In the genomic region with DNA sequence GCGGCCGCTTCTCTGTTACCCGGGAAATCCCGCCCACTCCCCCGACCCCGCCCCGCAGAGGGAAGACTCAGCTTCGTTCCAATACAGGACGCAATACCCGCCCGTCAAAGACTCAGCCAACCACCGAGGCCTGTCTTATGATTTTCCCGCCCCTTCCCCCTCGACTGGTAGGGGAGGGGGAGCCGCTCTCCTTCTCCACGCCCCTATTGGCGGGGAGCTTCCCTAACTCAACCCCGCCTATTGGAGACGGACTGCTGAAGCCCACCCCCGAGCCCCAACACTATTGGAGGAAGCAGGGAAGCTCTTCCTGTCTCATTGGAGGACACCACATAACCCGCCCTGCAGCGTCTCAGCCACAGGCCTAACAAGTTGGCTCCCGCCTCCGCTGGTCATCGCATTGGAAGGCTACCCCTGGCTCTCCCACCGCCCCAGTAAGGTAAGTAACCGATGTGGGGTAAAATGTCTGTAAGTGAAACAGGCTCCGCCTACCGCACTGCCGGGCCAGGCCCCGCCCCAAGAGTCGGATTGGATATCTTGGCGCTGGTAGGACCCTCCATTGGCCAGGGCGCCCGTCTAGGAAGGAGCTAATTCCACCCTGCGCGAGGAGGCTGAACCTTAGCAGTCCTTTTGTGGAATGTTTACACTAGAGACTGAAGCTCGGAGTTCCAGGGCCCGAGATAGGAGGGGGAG, we compare ENCODE assay signal across 8 cellular contexts. TPM values are rescaled to one million over a fixed set of nuclear protein-coding genes. Genes with fewer than 3 reads are reported as not detected.
DNase-seq lines count a peak whose midpoint lies in the region; ATAC-seq and TF ChIP-seq lines count a peak whose summit lies in the region.

A gene (minus strand): TSS at position 17 of the 690 bp plus-strand sequence. CDS start 21,315 bp downstream, outside the sequence.

- ATAC-seq in GM18868 (IDR thresholded peaks at IDR 0.05; ENCODE audit: unreplicated experiment) = peak; percentile 43
- ATAC-seq in HG03135 (IDR thresholded peaks at IDR 0.05; ENCODE audit: unreplicated experiment) = peak; percentile 41

- no peaks in the 10 kb centered on the region for H3K27me3 ChIP-seq in breast epithelium
- no peaks in the 10 kb centered on the region for H3K27me3 ChIP-seq in skeletal muscle tissue (ENCODE audit: control insufficient read depth in 3 of 3, insufficient read depth in 3 of 3, low read length in 3 of 3)

- H3K27ac ChIP-seq in VCaP (peak within 1 kb of the TSS; percentile 99), breast epithelium (peak within 1 kb of the TSS; percentile 98 to 99), skeletal muscle tissue (ENCODE audit: low read depth, low read length) (peak within 1 kb of the TSS; percentile 99)

- TF ChIP-seq CTCF in VCaP (conservative IDR thresholded peaks at IDR 0.05) = no peak
- no peak for TF ChIP-seq CTCF in breast epithelium (IDR thresholded peaks at IDR 0.05)

- H3K4me1 ChIP-seq in breast epithelium (no peaks in the 10 kb centered on the region), skeletal muscle tissue (ENCODE audit: control insufficient read depth in 3 of 3, insufficient read depth in 3 of 3, low read length in 3 of 3) (peaks cover 27 to 50% (median 41%) of the 10 kb centered on the region in 3 donors)

- H3K4me3 ChIP-seq in breast epithelium (peak within 1 kb of the TSS; percentile 78 to 94 (median 89)), iPS-18c (ENCODE audit: insufficient read depth, low read depth, low read length) (peak within 1 kb of the TSS; percentile 91), skeletal muscle tissue (ENCODE audit: low read length in 3 of 3) (peak within 1 kb of the TSS; percentile 93 to 97 (median 96))

- peak; percentile 50 for TF ChIP-seq POLR2A in breast epithelium (IDR thresholded peaks at IDR 0.05)

- no peaks in the 10 kb centered on the region for H3K36me3 ChIP-seq in breast epithelium
- H3K36me3 ChIP-seq in skeletal muscle tissue (ENCODE audit: control insufficient read depth in 3 of 3, insufficient read depth in 3 of 3, low read length in 3 of 3) = peaks cover 0 to 2% (median 0%) of the 10 kb centered on the region in 3 donors

- H3K9ac ChIP-seq in skeletal muscle tissue (ENCODE audit: low read depth in 1 of 3, low read length in 3 of 3) = peak within 1 kb of the TSS; percentile 99

- DNase-seq in A172 (ENCODE audit: low spot score) = peak; percentile 100
- peak; percentile 99 for DNase-seq in NCI-H2196 treated with DMSO at 0.1 percent for 48 hours (lab: John Stamatoyannopoulos, UW; ENCODE audit: unreplicated experiment)
- DNase-seq in breast epithelium (ENCODE audit: low spot score in 2 of 2) = peak; percentile 100

- intact Hi-C loops in breast epithelium (cut with DNase I; ENCODE audit: low total_unique reads) = no loop called here

- H3K9me3 ChIP-seq in breast epithelium (no peaks in the 10 kb centered on the region), iPS-18c (ENCODE audit: control insufficient read depth, insufficient read depth, low read length) (no peaks in the 10 kb centered on the region), skeletal muscle tissue (ENCODE audit: control insufficient read depth in 3 of 3, low read length in 3 of 3) (no peaks in the 10 kb centered on the region)

RNA-seq across cellular contexts. Expression of the gene that starts here (rescaled TPM):
- total RNA-seq in A172 (2014; rRNA removed; shearing (Covaris generic)) = 12.8 and 19.2 TPM in 2 replicates
- total RNA-seq in breast epithelium (10 to 100 TPM; 40.2 to 66.9 (median 49.5) TPM), skeletal muscle tissue (40.7 TPM)

Comparison
In these comparisons a context has a peak if more than half of its experiments do, and no peak if none do; other contexts are left out.
1. Peak in every context shown above with its lines: DNase-seq, ATAC-seq, H3K4me3 ChIP-seq and H3K27ac ChIP-seq.